ENCODE assay signal across 8 cellular contexts in genomic region chr14:75123991-75124390, GRCh38. TPM values are rescaled to one million over a fixed set of nuclear protein-coding genes. Genes with fewer than 3 reads are reported as not detected.
DNase-seq lines count a peak whose midpoint lies in the region; ATAC-seq and TF ChIP-seq lines count a peak whose summit lies in the region.

No MANE protein-coding gene starts in this region.

- H3K4me1 Mint-ChIP-seq in HFFc6 (ENCODE audit: low read depth) (peaks cover 63% of the 10 kb centered on the region), T-helper 17 cell (peaks cover 31% of the 10 kb centered on the region)

- H3K4me3 ChIP-seq in spleen: no peak overlapping the region
- no peak overlapping the region for H3K4me3 ChIP-seq in effector memory CD4-positive, alpha-beta T cell (ENCODE audit: insufficient read depth, low read depth, low read length, poor library complexity, severe bottlenecking)

- peak overlapping the region; percentile 61 for H3K4me3 Mint-ChIP-seq in HFFc6
- H3K4me3 Mint-ChIP-seq in T-helper 17 cell: peak overlapping the region; percentile 59

- peak overlapping the region; percentile 71 for H3K27ac Mint-ChIP-seq in HFFc6
- peak overlapping the region; percentile 99 for H3K27ac Mint-ChIP-seq in T-helper 17 cell

- DNase-seq in HFFc6 (peak; percentile 71), T-helper 17 cell (no peak), spleen (no peak), NK-92 (lab: John Stamatoyannopoulos, UW; ENCODE audit: unreplicated experiment) (no peak), DMS114 treated with DMSO at 0.1 percent for 48 hours (lab: John Stamatoyannopoulos, UW; ENCODE audit: unreplicated experiment) (no peak)
- no peak for DNase-seq in stimulated activated CD8-positive, alpha-beta memory T cell treated with anti-CD3 and anti-CD28 coated beads, Interleukin-4, amount 100 ng/mL, for 48 hours
- no peak for DNase-seq in effector memory CD4-positive, alpha-beta T cell

- H3K27me3 Mint-ChIP-seq in HFFc6 (ENCODE audit: insufficient read depth): no peaks in the 10 kb centered on the region
- no peaks in the 10 kb centered on the region for H3K27me3 Mint-ChIP-seq in T-helper 17 cell

- no peak for TF ChIP-seq CTCF in HFFc6 (IDR thresholded peaks at IDR 0.05)
- no peak for TF ChIP-seq CTCF in spleen (IDR thresholded peaks at IDR 0.05 in 8 of 11, conservative IDR thresholded peaks at IDR 0.05 in 3 of 11)

- peaks cover 0 to 30% (median 17%) of the 10 kb centered on the region in 6 donors for H3K36me3 ChIP-seq in spleen
- peaks cover 25% of the 10 kb centered on the region for H3K36me3 ChIP-seq in effector memory CD4-positive, alpha-beta T cell (ENCODE audit: control insufficient read depth, insufficient read depth, low read length)

- peaks cover 27% of the 10 kb centered on the region for H3K36me3 Mint-ChIP-seq in HFFc6 (ENCODE audit: low read depth)
- peaks cover 8% of the 10 kb centered on the region for H3K36me3 Mint-ChIP-seq in T-helper 17 cell (ENCODE audit: low read depth)

- 17 to 36% (median 19%) methylated on average over 7 of the region's 7 CpGs for WGBS in spleen, 5 donors

- H3K4me1 ChIP-seq in spleen: peaks cover 29 to 84% (median 54%) of the 10 kb centered on the region in 6 donors
- peaks cover 23% of the 10 kb centered on the region for H3K4me1 ChIP-seq in effector memory CD4-positive, alpha-beta T cell (ENCODE audit: control insufficient read depth, insufficient read depth, low read length, poor library complexity, severe bottlenecking)

- intact Hi-C loops in spleen (cut with DNase I; ENCODE audit: low total_unique reads): no loop called here

- no peaks in the 10 kb centered on the region for H3K9me3 Mint-ChIP-seq in HFFc6

- H3K27me3 ChIP-seq in spleen (replicated peaks in 1 of 7): no peaks in the 10 kb centered on the region
- H3K27me3 ChIP-seq in effector memory CD4-positive, alpha-beta T cell (replicated peaks; ENCODE audit: control insufficient read depth, insufficient read depth, low read length, poor library complexity, severe bottlenecking): no peaks in the 10 kb centered on the region

- ATAC-seq in T-helper 17 cell (peak; percentile 17), esophagus mucosa (peak; percentile 56)

- peak overlapping the region in 6 of 8 donors; percentile 42 to 74 (median 60) for H3K27ac ChIP-seq in spleen
- H3K27ac ChIP-seq in effector memory CD4-positive, alpha-beta T cell (ENCODE audit: insufficient read depth, low read length, poor library complexity, severe bottlenecking): no peak overlapping the region

- no peak for TF ChIP-seq POLR2A in spleen (IDR thresholded peaks at IDR 0.05)

- H3K9me3 ChIP-seq in T-helper 17 cell (ENCODE audit: control insufficient read depth, low read length, poor library complexity, severe bottlenecking) (no peaks in the 10 kb centered on the region), spleen (no peaks in the 10 kb centered on the region)
- H3K9me3 ChIP-seq in effector memory CD4-positive, alpha-beta T cell (ENCODE audit: control insufficient read depth, low read length): no peaks in the 10 kb centered on the region

RNA-seq across cellular contexts. Expression of gene NEK9, which starts 2.9 kb away (rescaled TPM):
- 10 to 100 TPM; 67.6 to 79.4 (median 69.4) TPM for total RNA-seq in HFFc6 (2021; fragmentation: NEBNext Ultra II Directional; extraction: Animal tissue kit (Norgen Biotek cat#: 25700))
- total RNA-seq in T-helper 17 cell (10 to 100 TPM; 61.7 to 63.6 TPM), esophagus mucosa (31.2 TPM), spleen (100 to 1,000 TPM in 1 of 7 donors, 10 to 100 TPM in 6; 68.5 to 102 (median 86.5) TPM)
- 10 to 100 TPM; 31.7 to 38.8 (median 33.0) TPM for polyA plus RNA-seq in spleen

RNA-seq across cellular contexts. Expression of gene TMED10, which starts 52.4 kb away (rescaled TPM):
- 100 to 1,000 TPM; 370 to 494 (median 430) TPM for total RNA-seq in HFFc6 (2021; fragmentation: NEBNext Ultra II Directional; extraction: Animal tissue kit (Norgen Biotek cat#: 25700))
- total RNA-seq in T-helper 17 cell: 100 to 1,000 TPM; 190 to 195 TPM
- 293 TPM for total RNA-seq in esophagus mucosa
- 100 to 1,000 TPM; 167 to 212 (median 191) TPM for total RNA-seq in spleen
- 10 to 100 TPM; 33.3 to 52.2 (median 46.6) TPM for polyA plus RNA-seq in spleen

RNA-seq across cellular contexts. Expression of gene ZC2HC1C, which starts 54.5 kb away (rescaled TPM):
- total RNA-seq in HFFc6 (2021; fragmentation: NEBNext Ultra II Directional; extraction: Animal tissue kit (Norgen Biotek cat#: 25700)): 1 to 10 TPM in 3 of 6 experiments, under 1 TPM in 3; 0.43 to 1.4 (median 1.1) TPM
- total RNA-seq in T-helper 17 cell: under 1 TPM; 0.20 to 0.76 TPM
- 1.1 TPM for total RNA-seq in esophagus mucosa
- 1 to 10 TPM in 6 of 7 donors, under 1 TPM in 1; 0.89 to 2.8 (median 1.1) TPM for total RNA-seq in spleen
- polyA plus RNA-seq in spleen: 1 to 10 TPM; 1.1 to 2.4 (median 1.2) TPM
